8 cellular contexts compared by ENCODE assay signal in genomic region chr17:18921912-18922451, GRCh38. TPM values are rescaled to one million over a fixed set of nuclear protein-coding genes. Genes with fewer than 3 reads are reported as not detected.
A peak's percentile ranks its signal among the peaks of the same experiment; 100 is the strongest.
DNase-seq lines count a peak whose midpoint lies in the region; ATAC-seq, FAIRE-seq and TF ChIP-seq lines count a peak whose summit lies in the region.

No MANE protein-coding gene starts in this region.

- peak overlapping the region; percentile 32 to 80 for H3K27ac Mint-ChIP-seq in natural killer cell treated with Interleukin-12 subunit alpha and Interleukin-12 subunit beta and Interleukin-15 and Interleukin-18, amount 100 ng/mL, for 72 hours
- H3K27ac Mint-ChIP-seq in natural killer cell: peak overlapping the region in 1 of 2 donors; percentile 74
- H3K27ac Mint-ChIP-seq in activated T-helper 17 cell treated with anti-CD3 and anti-CD28 coated beads, Interleukin-2, amount 50 U/mL, for 72 hours: peak overlapping the region; percentile 86

- no peaks in the 10 kb centered on the region for H3K9me3 ChIP-seq in small intestine (ENCODE audit: control insufficient read depth, low read depth)
- H3K9me3 ChIP-seq in right atrium auricular region: no peaks in the 10 kb centered on the region

- H3K4me1 Mint-ChIP-seq in natural killer cell treated with Interleukin-12 subunit alpha and Interleukin-12 subunit beta and Interleukin-15 and Interleukin-18, amount 100 ng/mL, for 72 hours (ENCODE audit: low read depth in 2 of 2): peaks cover 24 to 33% of the 10 kb centered on the region in 2 donors
- H3K4me1 Mint-ChIP-seq in natural killer cell: peaks cover 25 to 31% of the 10 kb centered on the region in 2 donors
- H3K4me1 Mint-ChIP-seq in activated T-helper 17 cell treated with anti-CD3 and anti-CD28 coated beads, Interleukin-2, amount 50 U/mL, for 72 hours: peaks cover 38% of the 10 kb centered on the region

- H3K36me3 Mint-ChIP-seq in natural killer cell treated with Interleukin-12 subunit alpha and Interleukin-12 subunit beta and Interleukin-15 and Interleukin-18, amount 100 ng/mL, for 72 hours: peaks cover 5% of the 10 kb centered on the region
- H3K36me3 Mint-ChIP-seq in natural killer cell: no peaks in the 10 kb centered on the region
- peaks cover 56% of the 10 kb centered on the region for H3K36me3 Mint-ChIP-seq in activated T-helper 17 cell treated with anti-CD3 and anti-CD28 coated beads, Interleukin-2, amount 50 U/mL, for 72 hours (ENCODE audit: low read depth)

- H3K27ac ChIP-seq in small intestine (ENCODE audit: low read depth in 1 of 2, low read length in 1 of 2) (peak overlapping the region in 1 of 2 donors; percentile 41), right atrium auricular region (no peak overlapping the region)

- TF ChIP-seq CTCF in natural killer cell (IDR thresholded peaks at IDR 0.05) (no peak), right atrium auricular region (IDR thresholded peaks at IDR 0.05) (no peak)

- no peaks in the 10 kb centered on the region for H3K27me3 ChIP-seq in small intestine (ENCODE audit: control insufficient read depth in 2 of 2, insufficient read depth in 2 of 2, low read length in 2 of 2)
- no peaks in the 10 kb centered on the region for H3K27me3 ChIP-seq in right atrium auricular region

- DNase-seq in natural killer cell treated with Interleukin-12 subunit alpha and Interleukin-12 subunit beta and Interleukin-15 and Interleukin-18, amount 100 ng/mL, for 72 hours (ENCODE audit: low spot score): no peak
- DNase-seq in natural killer cell (no peak), small intestine (peak; percentile 59), Kasumi-1 (lab: John Stamatoyannopoulos, UW) (no peak), hypothalamus (lab: John Stamatoyannopoulos, UW) (no peak), right atrium auricular region (ENCODE audit: low spot score) (no peak)

- no peak for FAIRE-seq in small intestine (lab: Jason Lieb, UNC)

- no peaks in the 10 kb centered on the region for H3K9me3 Mint-ChIP-seq in natural killer cell treated with Interleukin-12 subunit alpha and Interleukin-12 subunit beta and Interleukin-15 and Interleukin-18, amount 100 ng/mL, for 72 hours
- H3K9me3 Mint-ChIP-seq in natural killer cell: no peaks in the 10 kb centered on the region
- no peaks in the 10 kb centered on the region for H3K9me3 Mint-ChIP-seq in activated T-helper 17 cell treated with anti-CD3 and anti-CD28 coated beads, Interleukin-2, amount 50 U/mL, for 72 hours

- H3K36me3 ChIP-seq in small intestine (ENCODE audit: control insufficient read depth in 2 of 2, insufficient read depth in 2 of 2, low read length in 2 of 2) (peaks cover 0 to 13% of the 10 kb centered on the region in 2 donors), right atrium auricular region (peaks cover 5% of the 10 kb centered on the region)

- WGBS in small intestine, 3 donors: 42 to 50% (median 47%) methylated on average over 4 of the region's 4 CpGs

- peak overlapping the region; percentile 78 for H3K4me3 Mint-ChIP-seq in natural killer cell treated with Interleukin-12 subunit alpha and Interleukin-12 subunit beta and Interleukin-15 and Interleukin-18, amount 100 ng/mL, for 72 hours
- H3K4me3 Mint-ChIP-seq in natural killer cell: no peak overlapping the region
- peak overlapping the region; percentile 66 for H3K4me3 Mint-ChIP-seq in activated T-helper 17 cell treated with anti-CD3 and anti-CD28 coated beads, Interleukin-2, amount 50 U/mL, for 72 hours

- H3K4me1 ChIP-seq in small intestine (ENCODE audit: control insufficient read depth in 2 of 2, insufficient read depth in 1 of 2, low read depth in 1 of 2, low read length in 1 of 2) (peaks cover 4 to 17% of the 10 kb centered on the region in 2 donors), right atrium auricular region (peaks cover 0 to 16% of the 10 kb centered on the region in 2 donors)

- H3K4me3 ChIP-seq in small intestine (ENCODE audit: low read depth in 1 of 2, low read length in 2 of 2): no peak overlapping the region
- no peak overlapping the region for H3K4me3 ChIP-seq in right atrium auricular region

- peak; percentile 62 to 78 for ATAC-seq in natural killer cell treated with Interleukin-12 subunit alpha and Interleukin-12 subunit beta and Interleukin-15 and Interleukin-18, amount 100 ng/mL, for 72 hours
- ATAC-seq in natural killer cell: no peak
- peak; percentile 66 for ATAC-seq in HG03196 (IDR thresholded peaks at IDR 0.05; ENCODE audit: unreplicated experiment)
- peak; percentile 85 for ATAC-seq in activated T-helper 17 cell treated with anti-CD3 and anti-CD28 coated beads, Interleukin-2, amount 50 U/mL, for 72 hours (replicated peaks)

- H3K27me3 Mint-ChIP-seq in natural killer cell treated with Interleukin-12 subunit alpha and Interleukin-12 subunit beta and Interleukin-15 and Interleukin-18, amount 100 ng/mL, for 72 hours: no peaks in the 10 kb centered on the region
- H3K27me3 Mint-ChIP-seq in natural killer cell (ENCODE audit: low read depth in 2 of 2): no peaks in the 10 kb centered on the region
- H3K27me3 Mint-ChIP-seq in activated T-helper 17 cell treated with anti-CD3 and anti-CD28 coated beads, Interleukin-2, amount 50 U/mL, for 72 hours: no peaks in the 10 kb centered on the region

- intact Hi-C loops in natural killer cell (cut with micrococcal nuclease): no loop called here

RNA-seq across cellular contexts. Expression of gene SLC5A10, which starts 30.0 kb away (rescaled TPM):
- total RNA-seq in natural killer cell treated with Interleukin-12 subunit alpha and Interleukin-12 subunit beta and Interleukin-15 and Interleukin-18, amount 100 ng/mL, for 72 hours: not detected
- total RNA-seq in natural killer cell (under 1 TPM in 1 of 3 donors, not detected in 2; 0.28 TPM), right atrium auricular region (under 1 TPM in 1 of 2 donors, not detected in 1; 0.16 TPM)
- not detected for total RNA-seq in activated T-helper 17 cell treated with anti-CD3 and anti-CD28 coated beads, Interleukin-2, amount 50 U/mL, for 72 hours
- under 1 TPM in 2 of 3 donors, not detected in 1; 0.09 to 0.27 TPM for polyA plus RNA-seq in small intestine

Comparison
In these comparisons a context has a peak if more than half of its experiments do, and no peak if none do; other contexts are left out.
1. ATAC-seq: peak in natural killer cell treated with Interleukin-12 subunit alpha and Interleukin-12 subunit beta and Interleukin-15 and Interleukin-18, amount 100 ng/mL, for 72 hours (2 of 2), HG03196 (single experiment) and activated T-helper 17 cell treated with anti-CD3 and anti-CD28 coated beads, Interleukin-2, amount 50 U/mL, for 72 hours (single experiment); none in natural killer cell (0 of 3).